10 cellular contexts compared by ENCODE assay signal in genomic region chrX:57918750-57919436, GRCh38. TPM values are rescaled to one million over a fixed set of nuclear protein-coding genes. Genes with fewer than 3 reads are reported as not detected.
DNase-seq lines count a peak whose midpoint lies in the region; ATAC-seq and TF ChIP-seq lines count a peak whose summit lies in the region.
"Had no signal": no experiment of that assay in that cellular context is flagged by ENCODE, and none has a peak within 500 bp of the region (broad histone marks: within the 10 kb centered on the region; RNA-seq: fewer than 3 reads in every experiment).

No MANE protein-coding gene starts in this region.

- CTCF ChIA-PET in Calu3 (lab: Charles Lee) (interaction anchor here (1.0 to 1.1 kb wide), 2 partner anchors 97 to 99 kb away, joined by 4 read pairs; no protein-coding TSS in a partner anchor), OCI-LY7 (lab: Charles Lee; ENCODE audit: unreplicated experiment) (no interaction called here)

- ATAC-seq in GM19023 (IDR thresholded peaks at IDR 0.05; ENCODE audit: unreplicated experiment) (peak; percentile 49), GM19452 (IDR thresholded peaks at IDR 0.05; ENCODE audit: unreplicated experiment) (no peak)

- peak overlapping the region; percentile 18 for H3K4me3 Mint-ChIP-seq in Calu3 (ENCODE audit: low read depth, unreplicated experiment)
- H3K4me3 Mint-ChIP-seq: stimulated activated naive CD8-positive, alpha-beta T cell treated with anti-CD3 and anti-CD28 coated beads, Interleukin-15, Interleukin-2, amounts not matched to agents 100 ng/mL and 50 ng/mL, for 24 hours had no signal

- H3K36me3 ChIP-seq in OCI-LY7 (ENCODE audit: insufficient read depth, low read length): no peaks in the 10 kb centered on the region
- H3K36me3 ChIP-seq: SJSA1 had no signal

- TF ChIP-seq CTCF in Calu3 (IDR thresholded peaks at IDR 0.05; ENCODE audit: unreplicated experiment): peak; percentile 21
- TF ChIP-seq CTCF in OCI-LY7 (conservative IDR thresholded peaks at IDR 0.05; ENCODE audit: low read length): peak; percentile 69

- H3K9me3 ChIP-seq in OCI-LY7 (ENCODE audit: low read length): no peaks in the 10 kb centered on the region
- H3K9me3 ChIP-seq: SJSA1 had no signal

- TF ChIP-seq POLR2A in erythroblast (IDR thresholded peaks at IDR 0.05; ENCODE audit: low read length): no peak

- intact Hi-C loops in Calu3 (cut with micrococcal nuclease; ENCODE audit: unreplicated experiment) (loop anchor here (2.0 kb wide), 1 partner anchor 98 kb away; no protein-coding TSS in a partner anchor), OCI-LY7 (cut with micrococcal nuclease; ENCODE audit: unreplicated experiment) (loop anchor here (2.0 kb wide), 1 partner anchor 98 kb away; no protein-coding TSS in a partner anchor)

- no peaks in the 10 kb centered on the region for H3K4me1 Mint-ChIP-seq in Calu3 (ENCODE audit: low read depth, unreplicated experiment)

- H3K4me2 ChIP-seq in OCI-LY7 (ENCODE audit: low read length): no peak overlapping the region

- H3K27me3 Mint-ChIP-seq in Calu3 (ENCODE audit: unreplicated experiment): peaks cover 44% of the 10 kb centered on the region
- H3K27me3 Mint-ChIP-seq: stimulated activated naive CD8-positive, alpha-beta T cell treated with anti-CD3 and anti-CD28 coated beads, Interleukin-15, Interleukin-2, amounts not matched to agents 100 ng/mL and 50 ng/mL, for 24 hours had no signal

- DNase-seq in Calu3 (peak; percentile 60), OCI-LY7 (ENCODE audit: low spot score) (peak; percentile 36), erythroblast (lab: John Stamatoyannopoulos, UW) (peak; percentile 6 to 34), retina (peak; percentile 47), dedifferentiated amniotic fluid mesenchymal stem cell (ENCODE audit: extremely low spot score) (no peak), A172 (ENCODE audit: low spot score) (no peak)

- no peaks in the 10 kb centered on the region for H3K9me3 Mint-ChIP-seq in Calu3 (ENCODE audit: low read depth, unreplicated experiment)
- H3K9me3 Mint-ChIP-seq: stimulated activated naive CD8-positive, alpha-beta T cell treated with anti-CD3 and anti-CD28 coated beads, Interleukin-15, Interleukin-2, amounts not matched to agents 100 ng/mL and 50 ng/mL, for 24 hours had no signal

- H3K27ac ChIP-seq in OCI-LY7 (ENCODE audit: low read depth, low read length, poor library complexity, severe bottlenecking): no peak overlapping the region
- H3K27ac ChIP-seq: SJSA1 had no signal

- BruUV-seq in Calu3 (replicated peaks; lab: Mats Ljungman, UMichigan) (no TSS peak), OCI-LY7 (replicated peaks; lab: Mats Ljungman, UMichigan) (no TSS peak)

- H3K4me1 ChIP-seq in OCI-LY7 (ENCODE audit: insufficient read depth, low read length, poor library complexity, severe bottlenecking): no peaks in the 10 kb centered on the region
- H3K4me1 ChIP-seq: SJSA1 had no signal

- H3K9me2 ChIP-seq in OCI-LY7 (ENCODE audit: insufficient read depth, low read length): no peaks in the 10 kb centered on the region

- H3K27ac Mint-ChIP-seq in Calu3 (ENCODE audit: unreplicated experiment): no peak overlapping the region
- H3K27ac Mint-ChIP-seq: stimulated activated naive CD8-positive, alpha-beta T cell treated with anti-CD3 and anti-CD28 coated beads, Interleukin-15, Interleukin-2, amounts not matched to agents 100 ng/mL and 50 ng/mL, for 24 hours had no signal

- H4K20me1 ChIP-seq in OCI-LY7 (ENCODE audit: insufficient read depth, low read length): no peaks in the 10 kb centered on the region

- H3K79me2 ChIP-seq in OCI-LY7 (ENCODE audit: insufficient read depth, low read depth, low read length): no peaks in the 10 kb centered on the region

- H2AFZ ChIP-seq in OCI-LY7 (ENCODE audit: low read length): no peak overlapping the region

- H3K4me3 ChIP-seq in OCI-LY7 (ENCODE audit: low read depth, low read length, poor library complexity, severe bottlenecking): no peak overlapping the region
- H3K4me3 ChIP-seq: SJSA1 had no signal

- POLR2A ChIA-PET in OCI-LY7 (lab: Charles Lee): interaction anchor here (0.6 kb wide), 1 partner anchor 17 kb away, joined by 3 read pairs; no protein-coding TSS in a partner anchor

- H3K36me3 Mint-ChIP-seq in Calu3 (ENCODE audit: insufficient read depth, unreplicated experiment): no peaks in the 10 kb centered on the region

RNA-seq across cellular contexts. Expression of gene ZXDA, which starts 8.6 kb away (rescaled TPM):
- 3.5 and 4.0 TPM in 2 replicates for total RNA-seq in Calu3 (2022)
- total RNA-seq in OCI-LY7 (2014; rRNA removed; shearing (Covaris generic)): 5.2 TPM in 2 replicates
- total RNA-seq in OCI-LY7 (2022): 1.5 and 2.6 TPM in 2 replicates
- total RNA-seq in A172 (2014; rRNA removed; shearing (Covaris generic)): 4.0 and 5.7 TPM in 2 replicates

Comparison
In these comparisons a context has a peak if more than half of its experiments do, and no peak if none do; other contexts are left out.
1. DNase-seq: peak in Calu3 (single experiment), OCI-LY7 (single experiment), erythroblast (2 of 2) and retina (single experiment); none in dedifferentiated amniotic fluid mesenchymal stem cell (single experiment) and A172 (single experiment).